In genomic region chr7:127730658-127731276, GRCh38 we compare ENCODE assay signal across 13 cellular contexts.
"Had no signal": no experiment of that assay in that cellular context is flagged by ENCODE, and none has a peak within 500 bp of the region (broad histone marks: within the 10 kb centered on the region; RNA-seq: fewer than 3 reads in every experiment).

No MANE protein-coding gene starts in this region.

- H3K27ac ChIP-seq: ascending aorta, coronary artery, spleen, tibial artery, WERI-Rb-1 had no signal

- ATAC-seq: activated T-cell treated with anti-CD3 and anti-CD28 coated beads, Interleukin-2, amount 50 U/mL, for 72 hours; esophagus mucosa; natural killer cell treated with Interleukin-12 subunit alpha and Interleukin-12 subunit beta and Interleukin-15 and Interleukin-18, amount 100 ng/mL, for 72 hours had no signal

- H3K27me3 Mint-ChIP-seq: natural killer cell treated with Interleukin-12 subunit alpha and Interleukin-12 subunit beta and Interleukin-15 and Interleukin-18, amount 100 ng/mL, for 72 hours had no signal

- H3K9me3 ChIP-seq: ascending aorta, spleen, tibial artery had no signal

- H3K27ac Mint-ChIP-seq: activated T-cell treated with anti-CD3 and anti-CD28 coated beads, Interleukin-2, amount 50 U/mL, for 72 hours; natural killer cell treated with Interleukin-12 subunit alpha and Interleukin-12 subunit beta and Interleukin-15 and Interleukin-18, amount 100 ng/mL, for 72 hours; T-helper 1 cell treated with Interleukin-12 subunit alpha and Interleukin-12 subunit beta and Interleukin-4 antibody, amounts not matched to agents 30 μg/mL and 1 μg/mL, for 36 hours had no signal

- H3K9me3 Mint-ChIP-seq: activated T-cell treated with anti-CD3 and anti-CD28 coated beads, Interleukin-2, amount 50 U/mL, for 72 hours; natural killer cell treated with Interleukin-12 subunit alpha and Interleukin-12 subunit beta and Interleukin-15 and Interleukin-18, amount 100 ng/mL, for 72 hours; T-helper 1 cell treated with Interleukin-12 subunit alpha and Interleukin-12 subunit beta and Interleukin-4 antibody, amounts not matched to agents 30 μg/mL and 1 μg/mL, for 36 hours had no signal

- H3K4me1 ChIP-seq: ascending aorta, spleen, tibial artery had no signal

- DNase-seq: activated CD4-positive, alpha-beta T cell treated with anti-CD3 and anti-CD28 coated beads, Interleukin-2, amount 50 U/mL, for 4 hours; activated effector memory CD4-positive, alpha-beta T cell treated with anti-CD3 and anti-CD28 coated beads, Interleukin-2, amount 50 U/mL, for 16 hours; activated naive CD4-positive, alpha-beta T cell treated with anti-CD3 and anti-CD28 coated beads, Interleukin-2, amount 50 U/mL, for 16 hours; activated T-cell treated with anti-CD3 and anti-CD28 coated beads, Interleukin-2, amount 50 U/mL, for 72 hours; spleen; stimulated activated naive CD4-positive, alpha-beta T cell; tibial artery; WERI-Rb-1 had no signal

- H3K27me3 ChIP-seq: ascending aorta, spleen, tibial artery had no signal

- H3K4me3 Mint-ChIP-seq: activated T-cell treated with anti-CD3 and anti-CD28 coated beads, Interleukin-2, amount 50 U/mL, for 72 hours; natural killer cell treated with Interleukin-12 subunit alpha and Interleukin-12 subunit beta and Interleukin-15 and Interleukin-18, amount 100 ng/mL, for 72 hours; T-helper 1 cell treated with Interleukin-12 subunit alpha and Interleukin-12 subunit beta and Interleukin-4 antibody, amounts not matched to agents 30 μg/mL and 1 μg/mL, for 36 hours had no signal
